12 cellular contexts compared by ENCODE assay signal in the genomic region with DNA sequence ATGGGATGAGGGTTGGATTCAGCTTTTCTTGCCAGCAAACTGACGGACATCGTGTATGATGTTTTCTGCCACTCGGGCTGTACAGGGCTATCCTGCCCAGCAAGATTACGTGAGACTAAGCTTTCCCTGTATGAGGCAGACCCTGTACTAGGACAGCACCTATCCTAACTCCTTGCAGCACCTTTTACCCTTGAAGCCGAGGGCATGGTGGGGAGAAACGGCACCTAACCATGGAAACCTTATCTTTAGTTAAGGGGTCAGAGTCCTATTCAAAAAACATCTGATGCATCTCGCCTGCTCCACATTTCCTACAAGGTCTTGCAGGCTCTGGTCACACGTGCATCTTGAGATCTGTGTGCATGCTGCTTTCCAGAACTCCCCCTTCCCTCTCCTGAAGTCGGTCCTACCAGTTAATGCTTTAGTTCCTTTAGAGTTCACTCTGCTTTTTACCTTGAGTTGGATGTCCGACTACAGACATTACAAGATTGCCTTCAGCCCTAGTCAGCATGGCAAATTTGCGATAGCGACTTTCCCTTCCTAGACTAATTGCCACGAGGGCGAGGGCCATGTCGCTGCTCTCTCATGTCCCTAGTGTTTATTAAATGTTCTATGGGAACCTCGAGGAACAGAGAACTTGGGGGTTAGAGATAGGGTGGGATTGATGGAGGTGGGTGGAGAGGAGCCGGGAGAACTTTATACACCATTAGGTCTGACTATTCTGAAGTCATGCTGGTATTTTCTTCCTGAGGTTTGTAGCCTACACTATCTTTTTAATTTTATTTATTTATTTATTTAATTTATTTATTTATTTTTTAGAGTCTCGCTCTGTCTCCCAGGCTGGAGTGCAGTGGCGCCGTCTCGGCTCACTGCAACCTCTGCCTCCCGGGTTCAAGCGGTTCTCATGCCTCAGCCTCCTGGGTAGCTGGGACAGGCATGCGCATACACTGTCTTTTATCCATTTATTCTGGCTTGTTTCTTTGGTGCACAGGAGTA. TPM values are rescaled to one million over a fixed set of nuclear protein-coding genes. Genes with fewer than 3 reads are reported as not detected.
DNase-seq lines count a peak whose midpoint lies in the region; ATAC-seq and TF ChIP-seq lines count a peak whose summit lies in the region.
"Had no signal": no experiment of that assay in that cellular context is flagged by ENCODE, and none has a peak within 500 bp of the region (broad histone marks: within the 10 kb centered on the region; RNA-seq: fewer than 3 reads in every experiment).

No MANE protein-coding gene starts in this region.

- H3K4me2 ChIP-seq in OCI-LY7 (ENCODE audit: low read length), result peak overlapping the region; percentile 95

- TF ChIP-seq CTCF in Caco-2 (IDR thresholded peaks at IDR 0.05; ENCODE audit: insufficient read depth in 1 of 2, low read depth in 1 of 2, low read length in 1 of 2, severe bottlenecking in 1 of 2, unreplicated experiment in 1 of 2) (no peak), OCI-LY7 (conservative IDR thresholded peaks at IDR 0.05; ENCODE audit: low read length) (no peak), suprapubic skin (IDR thresholded peaks at IDR 0.05) (no peak)

- TF ChIP-seq EP300 in suprapubic skin (IDR thresholded peaks at IDR 0.05), result no peak

- H4K20me1 ChIP-seq in OCI-LY7 (ENCODE audit: insufficient read depth, low read length), result peaks cover 25% of the 10 kb centered on the region

- WGBS in suprapubic skin, result 76% methylated on average over 24 of the region's 24 CpGs

- H3K27ac ChIP-seq in OCI-LY7 (ENCODE audit: low read depth, low read length, poor library complexity, severe bottlenecking) (peak overlapping the region; percentile 96), suprapubic skin (no peak overlapping the region)

- H3K27me3 ChIP-seq in Caco-2 (replicated peaks; ENCODE audit: control insufficient read depth, insufficient read depth, low read length) (no peaks in the 10 kb centered on the region), suprapubic skin (no peaks in the 10 kb centered on the region)

- TF ChIP-seq POLR2A in GM18951 (IDR thresholded peaks at IDR 0.05; ENCODE audit: extremely low read depth, insufficient read depth, insufficient read length) (peak; percentile 35), suprapubic skin (IDR thresholded peaks at IDR 0.05) (no peak)

- no peak overlapping the region for H2AFZ ChIP-seq in OCI-LY7 (ENCODE audit: low read length)

- intact Hi-C loops in Caco-2 (cut with micrococcal nuclease; ENCODE audit: unreplicated experiment), result no loop called here
- intact Hi-C loops in OCI-LY7 (cut with micrococcal nuclease; ENCODE audit: unreplicated experiment), result loop anchor here (1.0 to 10.0 kb wide), 4 partner anchors 7 to 1186 kb away; no protein-coding TSS in a partner anchor

- no peak for ATAC-seq in HG03571 (IDR thresholded peaks at IDR 0.05; ENCODE audit: unreplicated experiment)
- ATAC-seq in HG03442 (IDR thresholded peaks at IDR 0.05; ENCODE audit: unreplicated experiment), result no peak
- no peak for ATAC-seq in HG03039 (IDR thresholded peaks at IDR 0.05; ENCODE audit: unreplicated experiment)

- no peak overlapping the region for H3K4me3 Mint-ChIP-seq in Caco-2 (ENCODE audit: unreplicated experiment)

- H3K36me3 ChIP-seq in Caco-2 (ENCODE audit: control insufficient read depth, insufficient read depth, low read length) (peaks cover 2% of the 10 kb centered on the region), OCI-LY7 (ENCODE audit: insufficient read depth, low read length) (peaks cover 48% of the 10 kb centered on the region), suprapubic skin (peaks cover 35% of the 10 kb centered on the region)

- DNase-seq in Caco-2 (peak; percentile 36 to 55), OCI-LY7 (ENCODE audit: low spot score) (peak; percentile 45), iPS-NIHi11 (ENCODE audit: low spot score) (peak; percentile 19), suprapubic skin (ENCODE audit: low spot score in 2 of 2) (no peak)
- DNase-seq: activated T-cell treated with anti-CD3 and anti-CD28 coated beads, Interleukin-2, amount 50 U/mL, for 1 hour; EL; head of caudate nucleus; NCI-H1694 had no signal

- no peak overlapping the region for H3K4me3 ChIP-seq in Caco-2 (ENCODE audit: low read depth, low read length)
- H3K4me3 ChIP-seq in OCI-LY7 (ENCODE audit: low read depth, low read length, poor library complexity, severe bottlenecking), result peak overlapping the region; percentile 61
- H3K4me3 ChIP-seq in suprapubic skin, result no peak overlapping the region

- H3K27me3 Mint-ChIP-seq in Caco-2 (ENCODE audit: insufficient read depth, unreplicated experiment), result no peaks in the 10 kb centered on the region

- no peaks in the 10 kb centered on the region for H3K9me3 ChIP-seq in Caco-2
- H3K9me3 ChIP-seq in OCI-LY7 (ENCODE audit: low read length), result no peaks in the 10 kb centered on the region
- no peaks in the 10 kb centered on the region for H3K9me3 ChIP-seq in suprapubic skin

- no peak overlapping the region for H3K27ac Mint-ChIP-seq in Caco-2 (ENCODE audit: unreplicated experiment)

- H3K9me3 Mint-ChIP-seq in Caco-2 (ENCODE audit: unreplicated experiment), result no peaks in the 10 kb centered on the region

- POLR2A ChIA-PET in Caco-2 (lab: Charles Lee) (no interaction called here), OCI-LY7 (lab: Charles Lee) (no interaction called here)

- CTCF ChIA-PET in Caco-2 (lab: Charles Lee), result no interaction called here
- CTCF ChIA-PET in OCI-LY7 (lab: Charles Lee; ENCODE audit: unreplicated experiment), result no interaction called here

- in situ Hi-C loops in GM18951 (cut with MboI; ENCODE audit: low sequenced_read_pairs, unreplicated experiment), result no loop called here

- BruUV-seq in Caco-2 (replicated peaks; lab: Mats Ljungman, UMichigan), result no TSS peak
- no TSS peak for BruUV-seq in OCI-LY7 (replicated peaks; lab: Mats Ljungman, UMichigan)

- H3K9me2 ChIP-seq in OCI-LY7 (ENCODE audit: insufficient read depth, low read length), result no peaks in the 10 kb centered on the region

- peaks cover 36% of the 10 kb centered on the region for H3K4me1 Mint-ChIP-seq in Caco-2 (ENCODE audit: low read depth, unreplicated experiment)

- H3K36me3 Mint-ChIP-seq in Caco-2 (ENCODE audit: insufficient read depth, unreplicated experiment), result peaks cover 63% of the 10 kb centered on the region

- peaks cover 38% of the 10 kb centered on the region for H3K4me1 ChIP-seq in Caco-2
- peaks cover 79% of the 10 kb centered on the region for H3K4me1 ChIP-seq in OCI-LY7 (ENCODE audit: insufficient read depth, low read length, poor library complexity, severe bottlenecking)
- peaks cover 6% of the 10 kb centered on the region for H3K4me1 ChIP-seq in suprapubic skin

- peaks cover 42% of the 10 kb centered on the region for H3K79me2 ChIP-seq in OCI-LY7 (ENCODE audit: insufficient read depth, low read depth, low read length)

RNA-seq across cellular contexts. Expression of a gene that starts 6.6 kb away (rescaled TPM):
- total RNA-seq in Caco-2 (2022) (1,310 and 1,315 TPM in 2 replicates), OCI-LY7 (2022) (1,734 and 1,957 TPM in 2 replicates), suprapubic skin (100 to 1,000 TPM; 105 to 296 (median 232) TPM)
- 1,462 and 1,858 TPM in 2 replicates for total RNA-seq in OCI-LY7 (2014; rRNA removed; shearing (Covaris generic))

RNA-seq across cellular contexts. Expression of a gene that starts 39.4 kb away (rescaled TPM):
- 11.2 and 12.6 TPM in 2 replicates for total RNA-seq in Caco-2 (2022)
- total RNA-seq in OCI-LY7 (2014; rRNA removed; shearing (Covaris generic)), result 19.2 and 20.0 TPM in 2 replicates
- total RNA-seq in OCI-LY7 (2022), result 18.3 and 18.9 TPM in 2 replicates
- total RNA-seq in suprapubic skin, result 1 to 10 TPM; 2.9 to 7.2 (median 4.4) TPM

Comparison
In these comparisons a context has a peak if more than half of its experiments do, and no peak if none do; other contexts are left out.
1. DNase-seq: peak in Caco-2 (2 of 2), OCI-LY7 (single experiment) and iPS-NIHi11 (single experiment); none in suprapubic skin (0 of 2).